11 cellular contexts compared by ENCODE assay signal in the genomic region with DNA sequence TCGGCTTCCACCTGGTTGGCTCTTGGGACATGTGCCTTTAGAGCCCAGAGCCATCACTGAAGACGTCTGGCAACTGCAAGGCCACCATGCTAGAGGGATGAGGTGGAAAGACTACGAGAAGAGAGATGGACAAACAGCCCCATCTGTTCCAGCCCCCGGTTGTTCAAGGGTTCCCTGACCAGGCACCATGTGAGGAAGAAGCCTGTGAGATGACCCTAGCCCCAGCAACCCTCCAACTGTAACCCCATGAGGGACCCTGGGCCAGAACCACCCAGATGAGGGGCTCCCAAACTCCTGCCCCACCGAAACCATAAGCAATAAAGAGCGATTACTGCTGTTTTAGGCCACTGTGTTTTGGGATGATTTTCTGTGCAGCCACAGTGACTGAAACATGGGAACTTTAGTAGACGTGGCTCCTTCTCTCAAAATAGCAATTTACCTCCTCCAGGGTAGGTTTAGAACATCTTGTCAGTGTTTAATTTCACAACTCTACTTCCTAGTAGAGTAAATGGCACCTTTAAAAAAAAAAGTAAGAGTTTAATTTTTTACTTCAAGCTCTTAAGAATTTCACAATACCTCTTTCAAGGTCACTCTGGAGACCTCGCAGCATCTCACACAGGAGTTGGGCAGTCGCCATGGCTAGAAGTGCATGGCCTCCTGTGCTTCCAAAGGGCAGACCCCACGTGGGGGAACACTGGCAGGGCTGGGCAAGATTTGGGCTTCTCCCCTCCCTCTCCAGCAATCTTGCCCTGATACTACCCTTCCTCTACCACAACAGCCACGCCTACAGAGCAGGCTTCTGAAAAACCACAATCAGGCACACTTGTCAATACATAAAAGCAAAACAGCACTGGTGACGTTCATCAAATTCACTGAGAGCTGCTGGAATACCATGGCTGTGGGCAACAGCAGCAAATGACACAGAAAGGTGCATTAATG. TPM values are rescaled to one million over a fixed set of nuclear protein-coding genes. Genes with fewer than 3 reads are reported as not detected.
DNase-seq lines count a peak whose midpoint lies in the region; ATAC-seq, FAIRE-seq and TF ChIP-seq lines count a peak whose summit lies in the region.
"Had no signal": no experiment of that assay in that cellular context is flagged by ENCODE, and none has a peak within 500 bp of the region (broad histone marks: within the 10 kb centered on the region; RNA-seq: fewer than 3 reads in every experiment).

No MANE protein-coding gene starts in this region.

- H3K9me2 ChIP-seq in Karpas-422 (replicated peaks; ENCODE audit: insufficient read depth, low read length), result no peaks in the 10 kb centered on the region

- H3K9ac ChIP-seq in kidney (ENCODE audit: low read length in 2 of 2) (no peak overlapping the region), Karpas-422 (ENCODE audit: low read length) (no peak overlapping the region)
- H3K9ac ChIP-seq: KMS-11 had no signal

- no peak overlapping the region for H3K4me3 ChIP-seq in kidney (ENCODE audit: low read length in 2 of 2)
- H3K4me3 ChIP-seq in Karpas-422 (ENCODE audit: low read length), result no peak overlapping the region
- H3K4me3 ChIP-seq: cardiac muscle cell, thoracic aorta had no signal

- H3K27me3 ChIP-seq in Karpas-422 (ENCODE audit: low read length), result no peaks in the 10 kb centered on the region
- H3K27me3 ChIP-seq: cardiac muscle cell had no signal

- DNase-seq in NOMO-1 treated with DMSO at 0.1 percent for 48 hours (lab: John Stamatoyannopoulos, UW; ENCODE audit: unreplicated experiment) (peak; percentile 64), activated T-cell treated with anti-CD3 and anti-CD28 coated beads for 48 hours (ENCODE audit: low read depth) (peak; percentile 15), kidney (peak; percentile 88), NAMALWA (ENCODE audit: low spot score) (no peak), Karpas-422 (no peak)
- peak; percentile 58 to 94 (median 80) for DNase-seq in stimulated activated naive CD4-positive, alpha-beta T cell (lab: John Stamatoyannopoulos, UW)
- DNase-seq: GOT3 had no signal

- H2AFZ ChIP-seq in Karpas-422 (ENCODE audit: low read length), result no peak overlapping the region

- ATAC-seq in GM21737 (IDR thresholded peaks at IDR 0.05; ENCODE audit: unreplicated experiment), result no peak

- H3K36me3 ChIP-seq in kidney (ENCODE audit: control insufficient read depth in 1 of 2, insufficient read depth in 2 of 2, low read length in 2 of 2) (no peaks in the 10 kb centered on the region), Karpas-422 (ENCODE audit: insufficient read depth, low read length) (no peaks in the 10 kb centered on the region)
- H3K36me3 ChIP-seq: cardiac muscle cell, thoracic aorta had no signal

- no peak for TF ChIP-seq CTCF in kidney (IDR thresholded peaks at IDR 0.05; ENCODE audit: borderline replicate concordance, extremely low read depth, insufficient read depth)

- H3K9me3 ChIP-seq in kidney (ENCODE audit: control insufficient read depth in 1 of 2, low read length in 2 of 2) (no peaks in the 10 kb centered on the region), Karpas-422 (ENCODE audit: low read length) (no peaks in the 10 kb centered on the region)
- H3K9me3 ChIP-seq: thoracic aorta had no signal

- intact Hi-C loops in kidney (cut with DNase I), result no loop called here

- H3K27ac ChIP-seq in kidney (ENCODE audit: low read depth in 2 of 2, low read length in 2 of 2), result peak overlapping the region in 1 of 2 donors; percentile 59
- H3K27ac ChIP-seq in Karpas-422 (ENCODE audit: low read length), result no peak overlapping the region
- H3K27ac ChIP-seq: cardiac muscle cell, KMS-11, thoracic aorta had no signal

- no peaks in the 10 kb centered on the region for H4K20me1 ChIP-seq in Karpas-422 (ENCODE audit: insufficient read depth, low read depth, low read length)

- H3K4me1 ChIP-seq in kidney (ENCODE audit: control insufficient read depth in 1 of 2, insufficient read depth in 1 of 2, low read depth in 1 of 2, low read length in 2 of 2) (peaks cover 0 to 15% of the 10 kb centered on the region in 2 donors), Karpas-422 (ENCODE audit: low read length) (no peaks in the 10 kb centered on the region)

- H3K79me2 ChIP-seq in Karpas-422 (ENCODE audit: low read length), result no peaks in the 10 kb centered on the region

- FAIRE-seq in kidney (lab: Jason Lieb, UNC), result peak; percentile 30

- H3K4me2 ChIP-seq in Karpas-422 (ENCODE audit: low read depth, low read length, poor library complexity, severe bottlenecking), result no peak overlapping the region
- H3K4me2 ChIP-seq: KMS-11 had no signal

RNA-seq across cellular contexts. Expression of gene TMEM163, which starts 48.8 kb away (rescaled TPM):
- 5.9 TPM for total RNA-seq in kidney
- polyA plus RNA-seq in kidney (ENCODE audit: insufficient read depth, low read depth, low replicate concordance), result 2.6 TPM
- 4.7 and 7.3 TPM in 2 replicates for total RNA-seq in Karpas-422 (2014; rRNA removed; shearing (Covaris generic); ENCODE audit: low replicate concordance)

Comparison
In these comparisons a context has a peak if more than half of its experiments do, and no peak if none do; other contexts are left out.
1. DNase-seq: peak in NOMO-1 treated with DMSO at 0.1 percent for 48 hours (single experiment), activated T-cell treated with anti-CD3 and anti-CD28 coated beads for 48 hours (single experiment), kidney (single experiment) and stimulated activated naive CD4-positive, alpha-beta T cell (6 of 6); none in NAMALWA (single experiment) and Karpas-422 (single experiment).